8 cellular contexts compared by ENCODE assay signal in genomic region chr7:3038011-3038410, GRCh38. TPM values are rescaled to one million over a fixed set of nuclear protein-coding genes. Genes with fewer than 3 reads are reported as not detected.
A peak's percentile ranks its signal among the peaks of the same experiment; 100 is the strongest.
DNase-seq lines count a peak whose midpoint lies in the region; ATAC-seq and TF ChIP-seq lines count a peak whose summit lies in the region.
"Not testable (repeated sequence)": the region's sequence is repeated elsewhere in the genome, so short reads cannot be mapped to it uniquely, and the experiment has no call there.

No MANE protein-coding gene starts in this region.

- H3K36me3 Mint-ChIP-seq in IgD-negative memory B cell, WTC11: not testable (repeated sequence)
- peaks cover 66% of the 10 kb centered on the region for H3K36me3 Mint-ChIP-seq in activated CD8-positive, alpha-beta T cell treated with anti-CD3 and anti-CD28 coated beads for 36 hours (ENCODE audit: low read depth)
- H3K36me3 Mint-ChIP-seq in activated T-helper 2 cell treated with anti-CD3 and anti-CD28 coated beads, Interferon-gamma antibody, Interleukin-2, Interleukin-4, amounts not matched to agents 10 μg/mL and 5 μg/mL and 100 μg/mL, durations not matched to agents 14 hours and 24 hours and 36 hours (ENCODE audit: low read depth), result peaks cover 54% of the 10 kb centered on the region
- H3K36me3 Mint-ChIP-seq in activated naive CD8-positive, alpha-beta T cell treated with anti-CD3 and anti-CD28 coated beads, Interleukin-2, amount 10 ng/mL, durations not matched to agents 7 days and 5 days, result peaks cover 56% of the 10 kb centered on the region
- peaks cover 24% of the 10 kb centered on the region for H3K36me3 Mint-ChIP-seq in memory B cell
- H3K36me3 Mint-ChIP-seq in stimulated activated memory B cell treated with anti-CD40 and anti-IgM and Interleukin-4, amounts not matched to agents 10 μg/mL and 1 μg/mL and 100 μg/mL, for 72 hours, result peaks cover 75% of the 10 kb centered on the region

- POLR2A ChIA-PET in WTC11 (lab: Charles Lee); activated CD8-positive, alpha-beta T cell treated with anti-CD3 and anti-CD28 coated beads for 36 hours (lab: Charles Lee): not testable (repeated sequence)
- POLR2A ChIA-PET in activated naive CD8-positive, alpha-beta T cell treated with anti-CD3 and anti-CD28 coated beads, Interleukin-2, amount 10 ng/mL, durations not matched to agents 7 days and 5 days (lab: Charles Lee), result interaction anchor here (0.7 kb wide), 2 partner anchors 58 to 85 kb away, joined by 3 read pairs; no protein-coding TSS in a partner anchor

- peaks cover 27% of the 10 kb centered on the region for H3K9me3 ChIP-seq in BLaER1

- H3K9me3 Mint-ChIP-seq in IgD-negative memory B cell; WTC11; activated CD8-positive, alpha-beta T cell treated with anti-CD3 and anti-CD28 coated beads for 36 hours; activated T-helper 2 cell treated with anti-CD3 and anti-CD28 coated beads, Interferon-gamma antibody, Interleukin-2, Interleukin-4, amounts not matched to agents 10 μg/mL and 5 μg/mL and 100 μg/mL, durations not matched to agents 14 hours and 24 hours and 36 hours; activated naive CD8-positive, alpha-beta T cell treated with anti-CD3 and anti-CD28 coated beads, Interleukin-2, amount 10 ng/mL, durations not matched to agents 7 days and 5 days; memory B cell; stimulated activated memory B cell treated with anti-CD40 and anti-IgM and Interleukin-4, amounts not matched to agents 10 μg/mL and 1 μg/mL and 100 μg/mL, for 72 hours: not testable (repeated sequence)

- H3K4me1 Mint-ChIP-seq in IgD-negative memory B cell (peaks cover 39 to 56% (median 50%) of the 10 kb centered on the region in 3 donors), WTC11 (peaks cover 12% of the 10 kb centered on the region), memory B cell (peaks cover 59% of the 10 kb centered on the region)
- H3K4me1 Mint-ChIP-seq in activated CD8-positive, alpha-beta T cell treated with anti-CD3 and anti-CD28 coated beads for 36 hours (ENCODE audit: low read depth), result peaks cover 62% of the 10 kb centered on the region
- peaks cover 39% of the 10 kb centered on the region for H3K4me1 Mint-ChIP-seq in activated T-helper 2 cell treated with anti-CD3 and anti-CD28 coated beads, Interferon-gamma antibody, Interleukin-2, Interleukin-4, amounts not matched to agents 10 μg/mL and 5 μg/mL and 100 μg/mL, durations not matched to agents 14 hours and 24 hours and 36 hours (ENCODE audit: low read depth)
- H3K4me1 Mint-ChIP-seq in activated naive CD8-positive, alpha-beta T cell treated with anti-CD3 and anti-CD28 coated beads, Interleukin-2, amount 10 ng/mL, durations not matched to agents 7 days and 5 days, result peaks cover 49% of the 10 kb centered on the region
- peaks cover 77% of the 10 kb centered on the region for H3K4me1 Mint-ChIP-seq in stimulated activated memory B cell treated with anti-CD40 and anti-IgM and Interleukin-4, amounts not matched to agents 10 μg/mL and 1 μg/mL and 100 μg/mL, for 72 hours

- not testable (repeated sequence) for ATAC-seq in WTC11; activated CD8-positive, alpha-beta T cell treated with anti-CD3 and anti-CD28 coated beads for 36 hours; activated naive CD8-positive, alpha-beta T cell treated with anti-CD3 and anti-CD28 coated beads, Interleukin-2, amount 10 ng/mL, durations not matched to agents 7 days and 5 days (ENCODE audit: low read depth); memory B cell (ENCODE audit: low read depth); stimulated activated memory B cell treated with anti-CD40 and anti-IgM and Interleukin-4, amounts not matched to agents 10 μg/mL and 1 μg/mL and 100 μg/mL, for 72 hours

- TF ChIP-seq CTCF in WTC11 (IDR thresholded peaks at IDR 0.05); activated CD8-positive, alpha-beta T cell treated with anti-CD3 and anti-CD28 coated beads for 36 hours (IDR thresholded peaks at IDR 0.05): not testable (repeated sequence)

- H3K27ac ChIP-seq in BLaER1, result not testable (repeated sequence)

- H3K4me3 Mint-ChIP-seq in IgD-negative memory B cell (peak overlapping the region in 1 of 4 donors; percentile 77), memory B cell (peak overlapping the region; percentile 43)
- H3K4me3 Mint-ChIP-seq in WTC11; activated T-helper 2 cell treated with anti-CD3 and anti-CD28 coated beads, Interferon-gamma antibody, Interleukin-2, Interleukin-4, amounts not matched to agents 10 μg/mL and 5 μg/mL and 100 μg/mL, durations not matched to agents 14 hours and 24 hours and 36 hours (ENCODE audit: low read depth): not testable (repeated sequence)
- H3K4me3 Mint-ChIP-seq in activated CD8-positive, alpha-beta T cell treated with anti-CD3 and anti-CD28 coated beads for 36 hours, result peak overlapping the region; percentile 39
- peak overlapping the region; percentile 68 for H3K4me3 Mint-ChIP-seq in activated naive CD8-positive, alpha-beta T cell treated with anti-CD3 and anti-CD28 coated beads, Interleukin-2, amount 10 ng/mL, durations not matched to agents 7 days and 5 days
- peak overlapping the region; percentile 22 for H3K4me3 Mint-ChIP-seq in stimulated activated memory B cell treated with anti-CD40 and anti-IgM and Interleukin-4, amounts not matched to agents 10 μg/mL and 1 μg/mL and 100 μg/mL, for 72 hours

- CTCF ChIA-PET in WTC11 (lab: Charles Lee); activated CD8-positive, alpha-beta T cell treated with anti-CD3 and anti-CD28 coated beads for 36 hours (lab: Charles Lee): not testable (repeated sequence)

- not testable (repeated sequence) for H3K9ac ChIP-seq in BLaER1

- H3K27ac Mint-ChIP-seq in IgD-negative memory B cell (peak overlapping the region; percentile 89 to 94 (median 91)), memory B cell (peak overlapping the region; percentile 92)
- H3K27ac Mint-ChIP-seq in WTC11, result not testable (repeated sequence)
- H3K27ac Mint-ChIP-seq in activated CD8-positive, alpha-beta T cell treated with anti-CD3 and anti-CD28 coated beads for 36 hours, result peak overlapping the region; percentile 88
- peak overlapping the region; percentile 18 for H3K27ac Mint-ChIP-seq in activated T-helper 2 cell treated with anti-CD3 and anti-CD28 coated beads, Interferon-gamma antibody, Interleukin-2, Interleukin-4, amounts not matched to agents 10 μg/mL and 5 μg/mL and 100 μg/mL, durations not matched to agents 14 hours and 24 hours and 36 hours
- peak overlapping the region; percentile 46 for H3K27ac Mint-ChIP-seq in activated naive CD8-positive, alpha-beta T cell treated with anti-CD3 and anti-CD28 coated beads, Interleukin-2, amount 10 ng/mL, durations not matched to agents 7 days and 5 days
- H3K27ac Mint-ChIP-seq in stimulated activated memory B cell treated with anti-CD40 and anti-IgM and Interleukin-4, amounts not matched to agents 10 μg/mL and 1 μg/mL and 100 μg/mL, for 72 hours, result peak overlapping the region; percentile 92

- peaks cover 55% of the 10 kb centered on the region for H3K4me1 ChIP-seq in BLaER1

- not testable (repeated sequence) for H4K20me1 ChIP-seq in BLaER1

- H3K36me3 ChIP-seq in BLaER1, result not testable (repeated sequence)

- H3K27me3 Mint-ChIP-seq in IgD-negative memory B cell; WTC11 (ENCODE audit: low read depth); activated CD8-positive, alpha-beta T cell treated with anti-CD3 and anti-CD28 coated beads for 36 hours; activated T-helper 2 cell treated with anti-CD3 and anti-CD28 coated beads, Interferon-gamma antibody, Interleukin-2, Interleukin-4, amounts not matched to agents 10 μg/mL and 5 μg/mL and 100 μg/mL, durations not matched to agents 14 hours and 24 hours and 36 hours (ENCODE audit: low read depth); activated naive CD8-positive, alpha-beta T cell treated with anti-CD3 and anti-CD28 coated beads, Interleukin-2, amount 10 ng/mL, durations not matched to agents 7 days and 5 days; memory B cell; stimulated activated memory B cell treated with anti-CD40 and anti-IgM and Interleukin-4, amounts not matched to agents 10 μg/mL and 1 μg/mL and 100 μg/mL, for 72 hours: not testable (repeated sequence)

- H3K27me3 ChIP-seq in BLaER1, result not testable (repeated sequence)

- H3K4me3 ChIP-seq in BLaER1, result not testable (repeated sequence)

- DNase-seq in WTC11 (ENCODE audit: low spot score); activated CD8-positive, alpha-beta T cell treated with anti-CD3 and anti-CD28 coated beads for 36 hours; activated T-helper 2 cell treated with anti-CD3 and anti-CD28 coated beads, Interferon-gamma antibody, Interleukin-2, Interleukin-4, amounts not matched to agents 10 μg/mL and 5 μg/mL and 100 μg/mL, durations not matched to agents 14 hours and 24 hours and 36 hours (ENCODE audit: low spot score); activated naive CD8-positive, alpha-beta T cell treated with anti-CD3 and anti-CD28 coated beads, Interleukin-2, amount 10 ng/mL, durations not matched to agents 7 days and 5 days; memory B cell (ENCODE audit: low spot score in 2 of 2): not testable (repeated sequence)

- H3K4me2 ChIP-seq in BLaER1, result peak overlapping the region; percentile 73

- intact Hi-C loops in activated CD8-positive, alpha-beta T cell treated with anti-CD3 and anti-CD28 coated beads for 36 hours (cut with micrococcal nuclease); activated T-helper 2 cell treated with anti-CD3 and anti-CD28 coated beads, Interferon-gamma antibody, Interleukin-2, Interleukin-4, amounts not matched to agents 10 μg/mL and 5 μg/mL and 100 μg/mL, durations not matched to agents 14 hours and 24 hours and 36 hours (cut with micrococcal nuclease): not testable (repeated sequence)

TF ChIP-seq in WTC11, 78 proteins besides CTCF, POLR2A, EP300 and RAD21:
- TF ChIP-seq ZNF121 (CRISPR knock-in tag; IDR thresholded peaks at IDR 0.05), result peak; percentile 56; the same call in 1 of the 2 replicates

RNA-seq across cellular contexts. Expression of gene CARD11, which starts 5.7 kb away (rescaled TPM):
- 52.4 TPM for polyA plus RNA-seq in IgD-negative memory B cell
- 34.6 to 40.8 TPM (median 35.5 TPM) in 3 replicates for total RNA-seq in WTC11 (2021)
- 100 to 1,000 TPM in 1 of 2 experiments, 10 to 100 TPM in 1; 98.3 to 103 TPM for total RNA-seq in activated CD8-positive, alpha-beta T cell treated with anti-CD3 and anti-CD28 coated beads for 36 hours
- total RNA-seq in activated T-helper 2 cell treated with anti-CD3 and anti-CD28 coated beads, Interferon-gamma antibody, Interleukin-2, Interleukin-4, amounts not matched to agents 10 μg/mL and 5 μg/mL and 100 μg/mL, durations not matched to agents 14 hours and 24 hours and 36 hours, result 72.8 and 74.1 TPM in 2 replicates
- 100 to 1,000 TPM; 140 to 151 TPM for total RNA-seq in activated naive CD8-positive, alpha-beta T cell treated with anti-CD3 and anti-CD28 coated beads, Interleukin-2, amount 10 ng/mL, durations not matched to agents 7 days and 5 days
